1 cellular context compared by ENCODE assay signal in genomic region chr4:128287871-128288688, GRCh38.
TF ChIP-seq lines count a peak whose summit lies in the region.

No MANE protein-coding gene starts in this region.

TF ChIP-seq in K562, 482 proteins besides CTCF, POLR2A, EP300 and RAD21 (continued from another document and continues in another):
- no peak for TF ChIP-seq ZNF311 (CRISPR knock-in tag; IDR thresholded peaks at IDR 0.05)
- TF ChIP-seq RREB1 (CRISPR knock-in tag; IDR thresholded peaks at IDR 0.05): no peak
- peak; percentile 95 for TF ChIP-seq SMAD4 (CRISPR knock-in tag; conservative IDR thresholded peaks at IDR 0.05)
- no peak for TF ChIP-seq ZNF586 (CRISPR knock-in tag; conservative IDR thresholded peaks at IDR 0.05)
- TF ChIP-seq ATF4 (CRISPR knock-in tag; IDR thresholded peaks at IDR 0.05): no peak
- TF ChIP-seq ZBTB5 (IDR thresholded peaks at IDR 0.05): no peak
- TF ChIP-seq PKNOX1 (IDR thresholded peaks at IDR 0.05): no peak
- TF ChIP-seq CREM (IDR thresholded peaks at IDR 0.05; ENCODE audit: low read depth): peak; percentile 80
- no peak for TF ChIP-seq GTF3C2 (IDR thresholded peaks at IDR 0.05; ENCODE audit: borderline replicate concordance, extremely low read depth, insufficient read length)
- no peak for TF ChIP-seq RBM15 (IDR thresholded peaks at IDR 0.05; ENCODE audit: insufficient read depth, low read length)
- peak; percentile 78 for TF ChIP-seq TBP (optimal IDR thresholded peaks at IDR 0.05; ENCODE audit: low read depth, low read length)
- TF ChIP-seq HES1 (IDR thresholded peaks at IDR 0.05; ENCODE audit: low read depth): peak; percentile 90
- peak; percentile 98 for TF ChIP-seq MYC (IDR thresholded peaks at IDR 0.05; ENCODE audit: low read depth, low read length)
- peak; percentile 75; the same call in 1 of the 2 replicates for TF ChIP-seq MYC (CRISPR knock-in tag; IDR thresholded peaks at IDR 0.05; ENCODE audit: borderline replicate concordance, low read depth)
- TF ChIP-seq SRF (CRISPR knock-in tag; IDR thresholded peaks at IDR 0.05): peak in 1 of 2 experiments; percentile 88; a peak in 2 of 4 replicates
- no peak for TF ChIP-seq ARID3B (CRISPR knock-in tag; IDR thresholded peaks at IDR 0.05; ENCODE audit: borderline replicate concordance)
- TF ChIP-seq SREBF1 (IDR thresholded peaks at IDR 0.05; ENCODE audit: borderline replicate concordance, low read depth, low read length): no peak
- TF ChIP-seq ZNF146 (CRISPR knock-in tag; IDR thresholded peaks at IDR 0.05; ENCODE audit: unreplicated experiment): no peak
- TF ChIP-seq ELK3 (CRISPR knock-in tag; IDR thresholded peaks at IDR 0.05): no peak
- no peak for TF ChIP-seq HOMEZ (CRISPR knock-in tag; IDR thresholded peaks at IDR 0.05)
- no peak for TF ChIP-seq IRF1 (CRISPR knock-in tag; IDR thresholded peaks at IDR 0.05; ENCODE audit: borderline replicate concordance)
- TF ChIP-seq SMAD2 (IDR thresholded peaks at IDR 0.05; ENCODE audit: low read depth, low read length): no peak
- TF ChIP-seq ARID2 (IDR thresholded peaks at IDR 0.05): no peak
- no peak for TF ChIP-seq ZNF282 (CRISPR knock-in tag; IDR thresholded peaks at IDR 0.05)
- TF ChIP-seq TCFL5 (CRISPR knock-in tag; conservative IDR thresholded peaks at IDR 0.05): no peak
- no peak for TF ChIP-seq KDM1A (IDR thresholded peaks at IDR 0.05)
- peak; percentile 97 for TF ChIP-seq SP1 (CRISPR knock-in tag; IDR thresholded peaks at IDR 0.05)
- 0 out of 2 replicates have a peak, but pooled peaks have one; percentile 23 for TF ChIP-seq TAF7 (tag; IDR thresholded peaks at IDR 0.05)
- TF ChIP-seq ZNF764 (CRISPR knock-in tag; IDR thresholded peaks at IDR 0.05; ENCODE audit: low read depth): no peak
- peak; percentile 26 for TF ChIP-seq SMAD1 (IDR thresholded peaks at IDR 0.05; ENCODE audit: low read depth, low read length, partially characterized antibody)
- peak; percentile 97 for TF ChIP-seq KAT7 (CRISPR knock-in tag; IDR thresholded peaks at IDR 0.05; ENCODE audit: borderline replicate concordance)
- TF ChIP-seq KLF13 (tag; IDR thresholded peaks at IDR 0.05; ENCODE audit: borderline replicate concordance, low read depth): peak; percentile 58; the same call in 1 of the 2 replicates
- TF ChIP-seq ZNF224 (CRISPR knock-in tag; IDR thresholded peaks at IDR 0.05): peak; percentile 66; the same call in 1 of the 2 replicates
- no peak for TF ChIP-seq ZNF695 (CRISPR knock-in tag; IDR thresholded peaks at IDR 0.05)
- TF ChIP-seq ZNF507 (tag; conservative IDR thresholded peaks at IDR 0.05): no peak
- TF ChIP-seq DEAF1 (CRISPR knock-in tag; IDR thresholded peaks at IDR 0.05): 0 out of 2 replicates have a peak, but pooled peaks have one; percentile 7
- no peak for TF ChIP-seq ZNF316 (IDR thresholded peaks at IDR 0.05)
- peak; percentile 82 for TF ChIP-seq NBN (IDR thresholded peaks at IDR 0.05; ENCODE audit: low read depth)
- TF ChIP-seq KLF1 (tag; IDR thresholded peaks at IDR 0.05): 0 out of 2 replicates have a peak, but pooled peaks have one; percentile 25
- peak in 1 of 2 experiments; percentile 89; a peak in 1 of 3 replicates for TF ChIP-seq CBX3 (IDR thresholded peaks at IDR 0.05; ENCODE audit: borderline replicate concordance in 1 of 2, low read length in 2 of 2)
- no peak for TF ChIP-seq MED1 (CRISPR knock-in tag; IDR thresholded peaks at IDR 0.05; ENCODE audit: borderline replicate concordance)
- peak; percentile 62 for TF ChIP-seq TAF1 (IDR thresholded peaks at IDR 0.05; ENCODE audit: control insufficient read depth, extremely low read depth, insufficient read depth, low read length, severe bottlenecking)
